ENCODE assay signal across 1 cellular context in the genomic region with DNA sequence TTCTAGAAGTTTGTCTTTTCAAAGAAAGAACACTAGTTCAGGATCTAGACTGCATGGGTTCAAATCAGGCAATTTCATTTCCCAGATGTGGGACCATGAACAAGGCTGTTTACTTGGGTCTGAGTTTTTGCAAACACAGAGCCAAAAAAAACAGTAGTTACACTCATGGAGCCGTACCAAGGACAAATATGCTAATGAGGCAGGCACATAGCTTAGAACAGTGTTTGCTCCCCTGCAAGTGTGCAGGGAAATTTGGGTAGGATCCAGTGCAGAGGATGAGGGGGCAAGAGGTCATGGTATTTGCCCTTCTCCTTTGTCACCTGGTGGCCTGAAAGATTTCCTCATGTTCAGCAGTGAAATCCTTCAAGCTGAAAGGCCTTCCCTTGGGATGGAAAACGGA.
TF ChIP-seq lines count a peak whose summit lies in the region.

No MANE protein-coding gene starts in this region.

TF ChIP-seq in H1, 55 proteins besides CTCF, POLR2A, EP300 and RAD21 (continued from another document):
- TF ChIP-seq, protein P1, sequence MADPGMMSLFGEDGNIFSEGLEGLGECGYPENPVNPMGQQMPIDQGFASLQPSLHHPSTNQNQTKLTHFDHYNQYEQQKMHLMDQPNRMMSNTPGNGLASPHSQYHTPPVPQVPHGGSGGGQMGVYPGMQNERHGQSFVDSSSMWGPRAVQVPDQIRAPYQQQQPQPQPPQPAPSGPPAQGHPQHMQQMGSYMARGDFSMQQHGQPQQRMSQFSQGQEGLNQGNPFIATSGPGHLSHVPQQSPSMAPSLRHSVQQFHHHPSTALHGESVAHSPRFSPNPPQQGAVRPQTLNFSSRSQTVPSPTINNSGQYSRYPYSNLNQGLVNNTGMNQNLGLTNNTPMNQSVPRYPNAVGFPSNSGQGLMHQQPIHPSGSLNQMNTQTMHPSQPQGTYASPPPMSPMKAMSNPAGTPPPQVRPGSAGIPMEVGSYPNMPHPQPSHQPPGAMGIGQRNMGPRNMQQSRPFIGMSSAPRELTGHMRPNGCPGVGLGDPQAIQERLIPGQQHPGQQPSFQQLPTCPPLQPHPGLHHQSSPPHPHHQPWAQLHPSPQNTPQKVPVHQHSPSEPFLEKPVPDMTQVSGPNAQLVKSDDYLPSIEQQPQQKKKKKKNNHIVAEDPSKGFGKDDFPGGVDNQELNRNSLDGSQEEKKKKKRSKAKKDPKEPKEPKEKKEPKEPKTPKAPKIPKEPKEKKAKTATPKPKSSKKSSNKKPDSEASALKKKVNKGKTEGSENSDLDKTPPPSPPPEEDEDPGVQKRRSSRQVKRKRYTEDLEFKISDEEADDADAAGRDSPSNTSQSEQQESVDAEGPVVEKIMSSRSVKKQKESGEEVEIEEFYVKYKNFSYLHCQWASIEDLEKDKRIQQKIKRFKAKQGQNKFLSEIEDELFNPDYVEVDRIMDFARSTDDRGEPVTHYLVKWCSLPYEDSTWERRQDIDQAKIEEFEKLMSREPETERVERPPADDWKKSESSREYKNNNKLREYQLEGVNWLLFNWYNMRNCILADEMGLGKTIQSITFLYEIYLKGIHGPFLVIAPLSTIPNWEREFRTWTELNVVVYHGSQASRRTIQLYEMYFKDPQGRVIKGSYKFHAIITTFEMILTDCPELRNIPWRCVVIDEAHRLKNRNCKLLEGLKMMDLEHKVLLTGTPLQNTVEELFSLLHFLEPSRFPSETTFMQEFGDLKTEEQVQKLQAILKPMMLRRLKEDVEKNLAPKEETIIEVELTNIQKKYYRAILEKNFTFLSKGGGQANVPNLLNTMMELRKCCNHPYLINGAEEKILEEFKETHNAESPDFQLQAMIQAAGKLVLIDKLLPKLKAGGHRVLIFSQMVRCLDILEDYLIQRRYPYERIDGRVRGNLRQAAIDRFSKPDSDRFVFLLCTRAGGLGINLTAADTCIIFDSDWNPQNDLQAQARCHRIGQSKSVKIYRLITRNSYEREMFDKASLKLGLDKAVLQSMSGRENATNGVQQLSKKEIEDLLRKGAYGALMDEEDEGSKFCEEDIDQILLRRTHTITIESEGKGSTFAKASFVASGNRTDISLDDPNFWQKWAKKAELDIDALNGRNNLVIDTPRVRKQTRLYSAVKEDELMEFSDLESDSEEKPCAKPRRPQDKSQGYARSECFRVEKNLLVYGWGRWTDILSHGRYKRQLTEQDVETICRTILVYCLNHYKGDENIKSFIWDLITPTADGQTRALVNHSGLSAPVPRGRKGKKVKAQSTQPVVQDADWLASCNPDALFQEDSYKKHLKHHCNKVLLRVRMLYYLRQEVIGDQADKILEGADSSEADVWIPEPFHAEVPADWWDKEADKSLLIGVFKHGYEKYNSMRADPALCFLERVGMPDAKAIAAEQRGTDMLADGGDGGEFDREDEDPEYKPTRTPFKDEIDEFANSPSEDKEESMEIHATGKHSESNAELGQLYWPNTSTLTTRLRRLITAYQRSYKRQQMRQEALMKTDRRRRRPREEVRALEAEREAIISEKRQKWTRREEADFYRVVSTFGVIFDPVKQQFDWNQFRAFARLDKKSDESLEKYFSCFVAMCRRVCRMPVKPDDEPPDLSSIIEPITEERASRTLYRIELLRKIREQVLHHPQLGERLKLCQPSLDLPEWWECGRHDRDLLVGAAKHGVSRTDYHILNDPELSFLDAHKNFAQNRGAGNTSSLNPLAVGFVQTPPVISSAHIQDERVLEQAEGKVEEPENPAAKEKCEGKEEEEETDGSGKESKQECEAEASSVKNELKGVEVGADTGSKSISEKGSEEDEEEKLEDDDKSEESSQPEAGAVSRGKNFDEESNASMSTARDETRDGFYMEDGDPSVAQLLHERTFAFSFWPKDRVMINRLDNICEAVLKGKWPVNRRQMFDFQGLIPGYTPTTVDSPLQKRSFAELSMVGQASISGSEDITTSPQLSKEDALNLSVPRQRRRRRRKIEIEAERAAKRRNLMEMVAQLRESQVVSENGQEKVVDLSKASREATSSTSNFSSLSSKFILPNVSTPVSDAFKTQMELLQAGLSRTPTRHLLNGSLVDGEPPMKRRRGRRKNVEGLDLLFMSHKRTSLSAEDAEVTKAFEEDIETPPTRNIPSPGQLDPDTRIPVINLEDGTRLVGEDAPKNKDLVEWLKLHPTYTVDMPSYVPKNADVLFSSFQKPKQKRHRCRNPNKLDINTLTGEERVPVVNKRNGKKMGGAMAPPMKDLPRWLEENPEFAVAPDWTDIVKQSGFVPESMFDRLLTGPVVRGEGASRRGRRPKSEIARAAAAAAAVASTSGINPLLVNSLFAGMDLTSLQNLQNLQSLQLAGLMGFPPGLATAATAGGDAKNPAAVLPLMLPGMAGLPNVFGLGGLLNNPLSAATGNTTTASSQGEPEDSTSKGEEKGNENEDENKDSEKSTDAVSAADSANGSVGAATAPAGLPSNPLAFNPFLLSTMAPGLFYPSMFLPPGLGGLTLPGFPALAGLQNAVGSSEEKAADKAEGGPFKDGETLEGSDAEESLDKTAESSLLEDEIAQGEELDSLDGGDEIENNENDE (IDR thresholded peaks at IDR 0.05; ENCODE audit: insufficient replicate concordance, low read length) = no peak
- TF ChIP-seq ATF2 (IDR thresholded peaks at IDR 0.05; ENCODE audit: low read length) = no peak
